In genomic region chr20:59955131-59955796, GRCh38 we compare ENCODE assay signal across 8 cellular contexts. TPM values are rescaled to one million over a fixed set of nuclear protein-coding genes. Genes with fewer than 3 reads are reported as not detected.
DNase-seq lines count a peak whose midpoint lies in the region; ATAC-seq and TF ChIP-seq lines count a peak whose summit lies in the region.

No MANE protein-coding gene starts in this region.

- POLR2A ChIA-PET in OCI-LY7 (lab: Charles Lee): interaction anchor here (1.3 kb wide), 1 partner anchor 15 kb away, joined by 5 read pairs; the partner anchor contains the start of genes FAM217B and PPP1R3D

- no peaks in the 10 kb centered on the region for H4K20me1 ChIP-seq in OCI-LY7 (ENCODE audit: insufficient read depth, low read length)

- no peaks in the 10 kb centered on the region for H3K4me1 ChIP-seq in OCI-LY7 (ENCODE audit: insufficient read depth, low read length, poor library complexity, severe bottlenecking)

- intact Hi-C loops in OCI-LY7 (cut with micrococcal nuclease; ENCODE audit: unreplicated experiment) (no loop called here), posterior cingulate gyrus (cut with DNase I) (no loop called here)

- no peaks in the 10 kb centered on the region for H3K9me3 ChIP-seq in OCI-LY7 (ENCODE audit: low read length)

- no peaks in the 10 kb centered on the region for H3K36me3 ChIP-seq in OCI-LY7 (ENCODE audit: insufficient read depth, low read length)

- H2AFZ ChIP-seq in OCI-LY7 (ENCODE audit: low read length): no peak overlapping the region

- BruUV-seq in OCI-LY7 (replicated peaks; lab: Mats Ljungman, UMichigan): no TSS peak

- no peak overlapping the region for H3K27ac ChIP-seq in OCI-LY7 (ENCODE audit: low read depth, low read length, poor library complexity, severe bottlenecking)

- CTCF ChIA-PET in OCI-LY7 (lab: Charles Lee; ENCODE audit: unreplicated experiment): interaction anchor here (1.5 kb wide), 1 partner anchor 15 kb away, joined by 3 read pairs; the partner anchor contains the start of genes FAM217B and PPP1R3D

- no peaks in the 10 kb centered on the region for H3K9me2 ChIP-seq in OCI-LY7 (ENCODE audit: insufficient read depth, low read length)

- H3K79me2 ChIP-seq in OCI-LY7 (ENCODE audit: insufficient read depth, low read depth, low read length): no peaks in the 10 kb centered on the region

- H3K4me3 ChIP-seq in OCI-LY7 (ENCODE audit: low read depth, low read length, poor library complexity, severe bottlenecking): no peak overlapping the region
- H3K4me3 ChIP-seq in foreskin fibroblast (ENCODE audit: low read depth in 1 of 2, low read length in 2 of 2): no peak overlapping the region

- TF ChIP-seq CTCF in OCI-LY7 (conservative IDR thresholded peaks at IDR 0.05; ENCODE audit: low read length) (peak; percentile 66), foreskin fibroblast (IDR thresholded peaks at IDR 0.05; ENCODE audit: low read depth, low read length) (peak; percentile 32)

- H3K4me2 ChIP-seq in OCI-LY7 (ENCODE audit: low read length): no peak overlapping the region

- no peak for TF ChIP-seq POLR2A in GM18505 (IDR thresholded peaks at IDR 0.05; ENCODE audit: borderline replicate concordance, extremely low read depth, insufficient read depth, insufficient read length)

- peak; percentile 95 for ATAC-seq in GM21360 (IDR thresholded peaks at IDR 0.05; ENCODE audit: unreplicated experiment)
- no peak for ATAC-seq in GM18505 (IDR thresholded peaks at IDR 0.05; ENCODE audit: unreplicated experiment)
- no peak for ATAC-seq in HG03354 (IDR thresholded peaks at IDR 0.05; ENCODE audit: poor library complexity, severe bottlenecking, unreplicated experiment)

- DNase-seq in AG08395 (ENCODE audit: low spot score) (peak; percentile 48), OCI-LY7 (ENCODE audit: low spot score) (peak; percentile 48), foreskin fibroblast (peak; percentile 10 to 42), T-helper 9 cell (no peak), posterior cingulate gyrus (no peak)

RNA-seq across cellular contexts. Expression of gene CDH26, which starts 3.0 kb away (rescaled TPM):
- 0.19 TPM in 1 of 2 replicates, not detected in the other for total RNA-seq in OCI-LY7 (2014; rRNA removed; shearing (Covaris generic))
- total RNA-seq in OCI-LY7 (2022): 0.26 and 0.36 TPM in 2 replicates

RNA-seq across cellular contexts. Expression of gene FAM217B, which starts 15.1 kb away (rescaled TPM):
- 16.1 and 18.0 TPM in 2 replicates for total RNA-seq in OCI-LY7 (2014; rRNA removed; shearing (Covaris generic))
- total RNA-seq in OCI-LY7 (2022): 26.2 and 28.3 TPM in 2 replicates

RNA-seq across cellular contexts. Expression of gene PPP1R3D, which starts 15.2 kb away (rescaled TPM):
- total RNA-seq in OCI-LY7 (2014; rRNA removed; shearing (Covaris generic)): 3.2 and 4.5 TPM in 2 replicates
- 4.9 and 5.1 TPM in 2 replicates for total RNA-seq in OCI-LY7 (2022)

RNA-seq across cellular contexts. Expression of gene SYCP2, which starts 21.8 kb away (rescaled TPM):
- total RNA-seq in OCI-LY7 (2014; rRNA removed; shearing (Covaris generic)): 0.36 and 0.38 TPM in 2 replicates
- total RNA-seq in OCI-LY7 (2022): 0.19 and 0.22 TPM in 2 replicates

Comparison
In these comparisons a context has a peak if more than half of its experiments do, and no peak if none do; other contexts are left out.
1. DNase-seq: peak in AG08395 (single experiment), OCI-LY7 (single experiment) and foreskin fibroblast (2 of 2); none in T-helper 9 cell (single experiment) and posterior cingulate gyrus (0 of 10).